ENCODE assay signal across 18 cellular contexts in genomic region chr19:46815833-46816627, GRCh38.
"Had no signal": no experiment of that assay in that cellular context is flagged by ENCODE, and none has a peak within 500 bp of the region (broad histone marks: within the 10 kb centered on the region; RNA-seq: fewer than 3 reads in every experiment).

No MANE protein-coding gene starts in this region.

- H3K27me3 ChIP-seq: gastrocnemius medialis, heart left ventricle, right atrium auricular region, tibial nerve, vagina had no signal

- DNase-seq: activated CD4-positive, alpha-beta T cell treated with anti-CD3 and anti-CD28 coated beads, Interleukin-2, amount 10 ng/mL, durations not matched to agents 7 days and 5 days; activated CD8-positive, alpha-beta memory T cell treated with anti-CD3 and anti-CD28 coated beads, Interleukin-2, amount 50 U/mL, for 48 hours; activated gamma-delta T cell treated with Interleukin-2 at 50 U/mL for 16 hours; dermis blood vessel endothelial cell; gastrocnemius medialis; heart left ventricle; immature natural killer cell; mesendoderm; occipital lobe; stimulated activated CD4-positive, alpha-beta T cell treated with anti-CD3 and anti-CD28 coated beads, Interleukin-15, amount 100 ng/mL, for 24 hours; stimulated activated CD4-positive, alpha-beta T cell treated with anti-CD3 and anti-CD28 coated beads, Interleukin-4, amount 100 ng/mL, for 1 hour; stimulated activated naive CD4-positive, alpha-beta T cell; substantia nigra had no signal

- H3K27ac ChIP-seq: epithelial cell of prostate, gastrocnemius medialis, heart left ventricle, right atrium auricular region, skin epidermis, tibial nerve, vagina had no signal

- H3K9me3 ChIP-seq: gastrocnemius medialis, heart left ventricle, right atrium auricular region, tibial nerve, vagina had no signal

- H3K36me3 ChIP-seq: gastrocnemius medialis, heart left ventricle, right atrium auricular region, tibial nerve, vagina had no signal

- H3K4me3 ChIP-seq: gastrocnemius medialis, heart left ventricle, right atrium auricular region, skin epidermis, tibial nerve, vagina had no signal

- ATAC-seq: gastrocnemius medialis, heart left ventricle had no signal
